20 cellular contexts compared by ENCODE assay signal in the genomic region with DNA sequence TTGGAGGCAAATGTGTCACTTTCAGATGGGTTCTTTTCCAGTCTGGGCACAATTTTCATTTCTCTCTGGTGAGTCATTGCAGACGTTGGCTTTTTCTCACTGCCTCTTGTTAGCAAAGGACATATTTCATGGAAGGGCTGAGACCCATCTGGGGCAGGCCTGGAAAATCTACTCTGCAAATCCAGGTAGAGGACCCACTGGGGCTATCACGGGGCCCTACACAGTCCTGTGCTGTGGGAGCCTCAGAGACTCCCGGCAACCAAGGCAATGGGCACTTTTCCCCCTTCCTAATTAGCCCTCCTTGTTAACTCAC. TPM values are rescaled to one million over a fixed set of nuclear protein-coding genes. Genes with fewer than 3 reads are reported as not detected.
DNase-seq lines count a peak whose midpoint lies in the region; ATAC-seq, FAIRE-seq and TF ChIP-seq lines count a peak whose summit lies in the region.
"Had no signal": no experiment of that assay in that cellular context is flagged by ENCODE, and none has a peak within 500 bp of the region (broad histone marks: within the 10 kb centered on the region; RNA-seq: fewer than 3 reads in every experiment).

No MANE protein-coding gene starts in this region.

- H3K27me3 ChIP-seq in thyroid gland = no peaks in the 10 kb centered on the region
- H3K27me3 ChIP-seq: uterus had no signal

- H3K27me3 Mint-ChIP-seq in osteocyte (ENCODE audit: unreplicated experiment) = no peaks in the 10 kb centered on the region

- no peaks in the 10 kb centered on the region for H3K9me3 Mint-ChIP-seq in osteocyte (ENCODE audit: unreplicated experiment)
- H3K9me3 Mint-ChIP-seq: activated T-cell treated with anti-CD3 and anti-CD28 coated beads, Interleukin-2, amount 50 U/mL, for 4 hours; effector memory CD8-positive, alpha-beta T cell had no signal

- H3K36me3 ChIP-seq in thyroid gland = no peaks in the 10 kb centered on the region
- H3K36me3 ChIP-seq: uterus had no signal

- peak; percentile 57 for FAIRE-seq in RCC 7860 (lab: Jason Lieb, UNC)
- FAIRE-seq: GM12878 had no signal

- in situ Hi-C loops in GM13977 (cut with MboI; ENCODE audit: low pct_unique_long_range_greater_than_20kb, low sequenced_read_pairs, unreplicated experiment) = no loop called here

- no peak for TF ChIP-seq POLR2A in thyroid gland (IDR thresholded peaks at IDR 0.05)

- DNase-seq in AG08396 (ENCODE audit: low spot score) (peak; percentile 75), RCC 7860 (ENCODE audit: low spot score) (peak; percentile 46), epithelial cell of esophagus (ENCODE audit: low read depth) (peak; percentile 65), osteocyte (ENCODE audit: extremely low spot score, unreplicated experiment) (no peak), thyroid gland (no peak), GM13977 (ENCODE audit: low spot score) (no peak)
- DNase-seq: activated CD4-positive, alpha-beta T cell treated with anti-CD3 and anti-CD28 coated beads for 1 hour; activated T-cell treated with anti-CD3 and anti-CD28 coated beads, Interleukin-2, amount 50 U/mL, for 4 hours; AML-193; amniotic stem cell; DMS153; effector memory CD8-positive, alpha-beta T cell; hippocampal formation; NCI-H2107; nucleus accumbens; uterus had no signal

- H3K4me1 Mint-ChIP-seq in osteocyte (ENCODE audit: unreplicated experiment) = peaks cover 80% of the 10 kb centered on the region

- no peak overlapping the region for H3K27ac ChIP-seq in thyroid gland

- intact Hi-C loops in thyroid gland (cut with DNase I) = no loop called here

- TF ChIP-seq CTCF in epithelial cell of esophagus (IDR thresholded peaks at IDR 0.05; ENCODE audit: insufficient read depth, low read depth, low read length, missing control alignments) = no peak
- TF ChIP-seq CTCF in osteocyte (IDR thresholded peaks at IDR 0.05) = no peak
- no peak for TF ChIP-seq CTCF in thyroid gland (IDR thresholded peaks at IDR 0.05)
- no peak for TF ChIP-seq CTCF in GM13977 (IDR thresholded peaks at IDR 0.05; ENCODE audit: extremely low read depth, insufficient read depth, missing control alignments)

- H3K27ac Mint-ChIP-seq in osteocyte (ENCODE audit: unreplicated experiment) = peak overlapping the region; percentile 97
- H3K27ac Mint-ChIP-seq: effector memory CD8-positive, alpha-beta T cell had no signal

- H3K4me1 ChIP-seq in thyroid gland = peaks cover 7 to 18% of the 10 kb centered on the region in 2 donors

- H3K4me3 Mint-ChIP-seq in osteocyte (ENCODE audit: unreplicated experiment) = no peak overlapping the region
- H3K4me3 Mint-ChIP-seq: activated T-cell treated with anti-CD3 and anti-CD28 coated beads, Interleukin-2, amount 50 U/mL, for 4 hours; effector memory CD8-positive, alpha-beta T cell had no signal

- 52 to 77% methylated on average over 3 of the region's 3 CpGs for WGBS in thyroid gland, 2 donors

- ATAC-seq in GM21723 (IDR thresholded peaks at IDR 0.05; ENCODE audit: unreplicated experiment) (no peak), HG02938 (IDR thresholded peaks at IDR 0.05; ENCODE audit: unreplicated experiment) (no peak)
- ATAC-seq: activated T-cell treated with anti-CD3 and anti-CD28 coated beads, Interleukin-2, amount 50 U/mL, for 4 hours; effector memory CD8-positive, alpha-beta T cell; GM12878 had no signal

- no peaks in the 10 kb centered on the region for H3K9me3 ChIP-seq in thyroid gland
- H3K9me3 ChIP-seq: uterus had no signal

- no peak overlapping the region for H3K4me3 ChIP-seq in epithelial cell of esophagus (ENCODE audit: low read length)
- H3K4me3 ChIP-seq in thyroid gland (replicated peaks in 1 of 3) = no peak overlapping the region
- H3K4me3 ChIP-seq: GM12878, lung, uterus had no signal

- H3K36me3 Mint-ChIP-seq in osteocyte (ENCODE audit: unreplicated experiment) = no peaks in the 10 kb centered on the region

RNA-seq across cellular contexts. Expression of a gene that starts 58.0 kb away (rescaled TPM):
- 28.6 and 30.3 TPM in 2 replicates for total RNA-seq in osteocyte
- 1 to 10 TPM in 3 of 4 donors, not detected in 1; 1.9 to 2.6 (median 2.4) TPM for total RNA-seq in thyroid gland
- total RNA-seq: GM12878 had no signal

RNA-seq across cellular contexts. Expression of a gene that starts 59.9 kb away (rescaled TPM):
- total RNA-seq in osteocyte = 42.5 and 45.1 TPM in 2 replicates
- total RNA-seq in thyroid gland = 10 to 100 TPM; 45.8 to 85.3 (median 67.3) TPM

Comparison
In these comparisons a context has a peak if more than half of its experiments do, and no peak if none do; other contexts are left out.
1. DNase-seq: peak in AG08396 (single experiment), RCC 7860 (single experiment) and epithelial cell of esophagus (single experiment); none in osteocyte (single experiment), thyroid gland (0 of 2) and GM13977 (single experiment).